1 cellular context compared by ENCODE assay signal in the genomic region with DNA sequence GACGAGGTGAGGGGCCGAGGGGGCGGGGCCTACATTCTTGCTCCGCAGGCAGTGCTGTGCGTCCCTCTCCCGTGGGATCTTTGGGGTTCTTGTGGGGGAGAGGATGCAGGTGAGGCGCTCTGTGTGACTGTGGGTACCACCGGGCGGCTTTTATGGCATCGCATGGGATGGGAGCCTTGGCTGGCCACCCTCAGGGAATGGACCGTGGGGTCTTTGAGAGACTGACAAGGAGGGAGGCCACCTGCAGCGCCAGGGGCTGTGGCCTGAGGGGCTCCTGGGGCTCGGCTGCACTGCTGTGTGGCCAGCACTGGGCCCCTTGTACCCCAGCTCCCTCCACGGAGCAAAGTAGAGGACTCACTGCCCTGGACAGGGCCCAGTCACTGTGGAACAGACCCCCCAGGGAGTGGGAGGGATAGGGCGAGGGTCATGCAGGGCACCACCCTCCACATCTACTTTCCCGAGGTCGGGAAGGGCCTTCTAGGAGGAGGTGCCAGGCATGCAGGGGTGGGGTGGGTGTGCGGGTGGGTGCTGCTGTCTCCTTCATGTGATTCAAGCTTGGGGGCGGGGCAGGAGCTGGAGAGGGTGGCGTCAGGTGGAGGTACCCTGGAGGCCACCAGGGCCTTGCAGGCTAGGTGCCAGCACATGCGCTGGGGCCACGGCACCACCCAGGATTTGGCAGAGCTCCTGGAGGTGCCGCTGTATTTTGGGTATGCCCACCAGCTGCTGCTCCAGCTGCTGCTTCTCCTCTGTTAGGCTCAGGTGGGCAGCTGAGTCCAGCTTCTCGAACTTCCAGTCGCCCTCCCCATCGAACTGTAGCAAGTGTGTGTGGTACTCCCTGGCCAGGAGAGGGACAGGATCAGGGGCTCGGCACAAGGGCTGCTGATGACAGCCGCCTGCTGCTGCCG.
A peak's percentile ranks its signal among the peaks of the same experiment; 100 is the strongest.
TF ChIP-seq lines count a peak whose summit lies in the region.

No MANE protein-coding gene starts in this region.

TF ChIP-seq in HepG2, 621 proteins besides CTCF, POLR2A, EP300 and RAD21 (continued from another document):
- TF ChIP-seq, protein P1, sequence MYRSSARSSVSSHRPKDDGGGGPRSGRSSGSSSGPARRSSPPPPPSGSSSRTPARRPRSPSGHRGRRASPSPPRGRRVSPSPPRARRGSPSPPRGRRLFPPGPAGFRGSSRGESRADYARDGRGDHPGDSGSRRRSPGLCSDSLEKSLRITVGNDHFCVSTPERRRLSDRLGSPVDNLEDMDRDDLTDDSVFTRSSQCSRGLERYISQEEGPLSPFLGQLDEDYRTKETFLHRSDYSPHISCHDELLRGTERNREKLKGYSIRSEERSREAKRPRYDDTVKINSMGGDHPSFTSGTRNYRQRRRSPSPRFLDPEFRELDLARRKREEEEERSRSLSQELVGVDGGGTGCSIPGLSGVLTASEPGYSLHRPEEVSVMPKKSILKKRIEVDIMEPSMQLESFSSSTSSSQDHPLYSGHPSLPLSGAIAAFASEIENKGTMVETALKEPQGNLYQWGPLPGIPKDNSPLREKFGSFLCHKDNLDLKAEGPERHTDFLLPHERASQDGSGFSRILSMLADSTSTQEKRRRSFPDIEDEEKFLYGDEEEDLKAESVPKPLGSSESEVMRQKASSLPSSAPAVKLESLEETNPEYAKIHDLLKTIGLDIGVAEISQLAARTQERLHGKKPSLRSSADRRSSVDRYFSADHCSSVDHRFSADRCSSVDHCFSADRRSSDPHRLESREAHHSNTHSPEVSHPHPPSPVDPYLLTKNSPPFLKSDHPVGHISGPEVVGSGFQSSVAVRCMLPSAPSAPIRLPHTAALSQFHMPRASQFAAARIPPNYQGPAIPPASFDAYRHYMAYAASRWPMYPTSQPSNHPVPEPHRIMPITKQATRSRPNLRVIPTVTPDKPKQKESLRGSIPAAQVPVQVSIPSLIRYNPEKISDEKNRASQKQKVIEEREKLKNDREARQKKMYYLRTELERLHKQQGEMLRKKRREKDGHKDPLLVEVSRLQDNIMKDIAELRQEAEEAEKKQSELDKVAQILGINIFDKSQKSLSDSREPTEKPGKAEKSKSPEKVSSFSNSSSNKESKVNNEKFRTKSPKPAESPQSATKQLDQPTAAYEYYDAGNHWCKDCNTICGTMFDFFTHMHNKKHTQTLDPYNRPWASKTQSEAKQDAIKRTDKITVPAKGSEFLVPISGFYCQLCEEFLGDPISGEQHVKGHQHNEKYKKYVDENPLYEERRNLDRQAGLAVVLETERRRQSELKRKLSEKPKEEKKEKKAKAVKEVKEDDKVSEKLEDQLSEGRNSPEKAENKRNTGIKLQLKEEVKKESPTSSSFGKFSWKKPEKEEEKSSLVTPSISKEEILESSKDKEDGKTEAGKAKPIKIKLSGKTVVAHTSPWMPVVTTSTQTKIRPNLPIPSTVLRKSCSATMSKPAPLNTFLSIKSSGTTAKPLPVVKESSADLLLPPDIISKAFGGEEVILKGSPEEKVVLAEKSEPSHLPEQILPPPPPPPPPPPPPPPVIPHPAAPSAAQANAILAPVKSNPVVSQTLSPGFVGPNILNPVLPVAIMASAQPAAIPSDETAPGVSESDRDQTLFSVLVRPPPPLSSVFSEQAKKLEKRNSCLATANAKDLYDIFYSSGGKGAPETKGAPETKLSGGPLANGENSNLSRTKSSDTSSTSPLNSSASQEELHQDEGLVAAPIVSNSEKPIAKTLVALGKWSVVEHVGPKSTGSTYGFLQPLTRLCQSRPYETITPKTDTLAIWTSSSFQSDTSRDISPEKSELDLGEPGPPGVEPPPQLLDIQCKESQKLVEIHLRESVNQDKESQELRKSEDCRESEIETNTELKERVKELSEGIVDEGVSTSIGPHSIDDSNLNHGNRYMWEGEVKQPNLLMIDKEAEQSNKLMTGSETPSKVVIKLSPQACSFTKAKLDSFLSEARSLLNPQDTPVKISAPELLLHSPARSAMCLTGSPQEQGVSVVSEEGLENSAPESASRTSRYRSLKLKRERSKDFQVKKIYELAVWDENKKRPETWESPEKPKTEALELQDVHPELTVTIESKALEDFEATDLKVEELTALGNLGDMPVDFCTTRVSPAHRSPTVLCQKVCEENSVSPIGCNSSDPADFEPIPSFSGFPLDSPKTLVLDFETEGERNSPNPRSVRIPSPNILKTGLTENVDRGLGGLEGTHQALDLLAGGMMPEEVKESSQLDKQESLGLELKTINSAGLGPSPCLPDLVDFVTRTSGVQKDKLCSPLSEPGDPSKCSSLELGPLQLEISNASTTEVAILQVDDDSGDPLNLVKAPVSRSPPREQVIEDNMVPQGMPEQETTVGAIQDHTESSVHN (CRISPR knock-in tag; IDR thresholded peaks at IDR 0.05): 0 out of 2 replicates have a peak, but pooled peaks have one; percentile 28
